ENCODE assay signal across 1 cellular context in the genomic region with DNA sequence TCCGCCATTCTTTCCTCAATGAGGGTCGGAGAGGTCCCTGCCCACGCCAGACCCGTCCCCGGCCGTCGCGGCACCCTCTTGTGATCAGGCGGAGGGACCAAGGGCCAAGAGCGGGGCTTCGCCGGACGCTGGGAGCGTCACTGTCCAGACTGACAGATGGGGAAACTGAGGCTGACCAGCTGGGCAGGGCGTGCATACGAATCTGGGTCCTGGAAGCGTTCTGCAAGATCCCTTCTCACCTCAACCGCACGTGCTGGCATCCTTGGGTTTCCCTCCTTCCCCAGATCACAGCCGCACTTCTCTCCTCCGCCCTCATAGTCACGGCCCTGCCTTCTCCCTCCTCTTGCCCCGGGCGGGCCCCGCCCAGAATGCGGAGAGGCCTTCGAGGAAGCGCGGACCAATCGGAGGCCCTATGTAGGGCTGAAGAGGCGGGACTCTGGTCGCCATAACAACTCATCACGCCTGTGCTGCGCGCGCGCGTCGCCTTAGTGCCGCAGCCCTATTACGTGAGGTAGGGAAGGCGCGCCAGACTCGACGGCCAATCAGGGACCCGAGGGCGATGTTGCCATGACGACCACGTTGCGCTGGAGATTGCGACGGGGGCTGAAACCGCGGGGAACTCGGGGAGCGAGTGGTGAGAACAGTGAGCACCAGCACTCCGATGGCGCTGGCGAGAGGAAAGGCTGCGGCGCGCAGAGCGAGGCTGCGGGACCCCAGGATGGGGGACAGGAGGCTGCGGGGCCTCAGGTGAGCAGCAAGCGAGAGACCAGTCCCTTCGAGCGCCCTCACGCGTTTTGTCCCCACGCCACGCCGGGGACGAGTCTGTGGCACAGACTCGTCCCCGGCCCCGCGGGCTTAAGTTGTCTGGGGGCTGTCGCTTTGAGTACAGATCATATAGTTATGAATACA.
TF ChIP-seq lines count a peak whose summit lies in the region.

No MANE protein-coding gene starts in this region.

TF ChIP-seq in GM12878, 131 proteins besides CTCF, POLR2A, EP300 and RAD21 (continued from another document and continues in another):
- TF ChIP-seq, protein P1, sequence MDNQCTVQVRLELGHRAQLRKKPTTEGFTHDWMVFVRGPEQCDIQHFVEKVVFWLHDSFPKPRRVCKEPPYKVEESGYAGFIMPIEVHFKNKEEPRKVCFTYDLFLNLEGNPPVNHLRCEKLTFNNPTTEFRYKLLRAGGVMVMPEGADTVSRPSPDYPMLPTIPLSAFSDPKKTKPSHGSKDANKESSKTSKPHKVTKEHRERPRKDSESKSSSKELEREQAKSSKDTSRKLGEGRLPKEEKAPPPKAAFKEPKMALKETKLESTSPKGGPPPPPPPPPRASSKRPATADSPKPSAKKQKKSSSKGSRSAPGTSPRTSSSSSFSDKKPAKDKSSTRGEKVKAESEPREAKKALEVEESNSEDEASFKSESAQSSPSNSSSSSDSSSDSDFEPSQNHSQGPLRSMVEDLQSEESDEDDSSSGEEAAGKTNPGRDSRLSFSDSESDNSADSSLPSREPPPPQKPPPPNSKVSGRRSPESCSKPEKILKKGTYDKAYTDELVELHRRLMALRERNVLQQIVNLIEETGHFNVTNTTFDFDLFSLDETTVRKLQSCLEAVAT (IDR thresholded peaks at IDR 0.05): no peak
- TF ChIP-seq RBBP5 (conservative IDR thresholded peaks at IDR 0.05) (no peak), NBN (IDR thresholded peaks at IDR 0.05) (no peak), KDM1A (IDR thresholded peaks at IDR 0.05; ENCODE audit: borderline replicate concordance) (no peak), IKZF2 (IDR thresholded peaks at IDR 0.05) (no peak), MYC (IDR thresholded peaks at IDR 0.05; ENCODE audit: insufficient read depth, insufficient read length, insufficient replicate concordance, low read length, severe bottlenecking) (no peak), HDAC6 (IDR thresholded peaks at IDR 0.05; ENCODE audit: unreplicated experiment) (no peak), STAT1 (conservative IDR thresholded peaks at IDR 0.05) (peak; percentile 86; the same call in 1 of the 2 replicates), FOS (IDR thresholded peaks at IDR 0.05; ENCODE audit: borderline replicate concordance, extremely low read depth, insufficient read length) (no peak), NRF1 (conservative IDR thresholded peaks at IDR 0.05; ENCODE audit: low read depth, low read length) (peak; percentile 68), HCFC1 (IDR thresholded peaks at IDR 0.05; ENCODE audit: low read length) (peak; percentile 57), SP1 (IDR thresholded peaks at IDR 0.05; ENCODE audit: low read depth, low read length) (peak; percentile 82), CEBPB (IDR thresholded peaks at IDR 0.05; ENCODE audit: borderline replicate concordance in 1 of 2, low read depth in 2 of 2, low read length in 2 of 2) (peak in 1 of 2 experiments; percentile 33; a peak in 1 of 4 replicates), ZNF207 (IDR thresholded peaks at IDR 0.05; ENCODE audit: borderline replicate concordance) (peak; percentile 64; the same call in 1 of the 2 replicates), BHLHE40 (IDR thresholded peaks at IDR 0.05; ENCODE audit: borderline replicate concordance in 1 of 2, low read depth in 2 of 2, low read length in 1 of 2) (peak; percentile 71 to 89; a peak in 3 of 4 replicates), TBL1XR1 (IDR thresholded peaks at IDR 0.05; ENCODE audit: low read depth, low read length) (no peak; the same call in 1 of the 2 replicates), TARDBP (IDR thresholded peaks at IDR 0.05; ENCODE audit: borderline replicate concordance) (no peak), ZBED1 (IDR thresholded peaks at IDR 0.05; ENCODE audit: borderline replicate concordance) (no peak), CHD2 (IDR thresholded peaks at IDR 0.05; ENCODE audit: borderline replicate concordance, low read depth, low read length) (peak; percentile 86), PAX8 (IDR thresholded peaks at IDR 0.05) (no peak), POLR2AphosphoS2 (IDR thresholded peaks at IDR 0.05; ENCODE audit: low read depth, low read length) (peak; percentile 58; the same call in 1 of the 2 replicates), CHD4 (IDR thresholded peaks at IDR 0.05) (no peak), ESRRA (IDR thresholded peaks at IDR 0.05; ENCODE audit: low read length) (no peak), MYB (IDR thresholded peaks at IDR 0.05; ENCODE audit: borderline replicate concordance, low read depth, low read length) (no peak), CREM (IDR thresholded peaks at IDR 0.05; ENCODE audit: low read depth) (peak; percentile 85), JUND (IDR thresholded peaks at IDR 0.05; ENCODE audit: low read depth, low read length) (no peak), POLR2AphosphoS5 (IDR thresholded peaks at IDR 0.05; ENCODE audit: low read length) (peak; percentile 84), ZZZ3 (IDR thresholded peaks at IDR 0.05; ENCODE audit: control insufficient read depth, insufficient read length, low read depth) (no peak), IKZF1 (conservative IDR thresholded peaks at IDR 0.05) (peak; percentile 45; the same call in 1 of the 2 replicates), RCOR1 (conservative IDR thresholded peaks at IDR 0.05; ENCODE audit: low read depth, low read length) (no peak), CREB1 (IDR thresholded peaks at IDR 0.05; ENCODE audit: low read depth) (peak; percentile 94), CHD1 (IDR thresholded peaks at IDR 0.05; ENCODE audit: low read depth, low read length) (no peak)
- TF ChIP-seq, protein P2, sequence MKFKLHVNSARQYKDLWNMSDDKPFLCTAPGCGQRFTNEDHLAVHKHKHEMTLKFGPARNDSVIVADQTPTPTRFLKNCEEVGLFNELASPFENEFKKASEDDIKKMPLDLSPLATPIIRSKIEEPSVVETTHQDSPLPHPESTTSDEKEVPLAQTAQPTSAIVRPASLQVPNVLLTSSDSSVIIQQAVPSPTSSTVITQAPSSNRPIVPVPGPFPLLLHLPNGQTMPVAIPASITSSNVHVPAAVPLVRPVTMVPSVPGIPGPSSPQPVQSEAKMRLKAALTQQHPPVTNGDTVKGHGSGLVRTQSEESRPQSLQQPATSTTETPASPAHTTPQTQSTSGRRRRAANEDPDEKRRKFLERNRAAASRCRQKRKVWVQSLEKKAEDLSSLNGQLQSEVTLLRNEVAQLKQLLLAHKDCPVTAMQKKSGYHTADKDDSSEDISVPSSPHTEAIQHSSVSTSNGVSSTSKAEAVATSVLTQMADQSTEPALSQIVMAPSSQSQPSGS (IDR thresholded peaks at IDR 0.05; ENCODE audit: low read length): no peak
- TF ChIP-seq, protein P3, sequence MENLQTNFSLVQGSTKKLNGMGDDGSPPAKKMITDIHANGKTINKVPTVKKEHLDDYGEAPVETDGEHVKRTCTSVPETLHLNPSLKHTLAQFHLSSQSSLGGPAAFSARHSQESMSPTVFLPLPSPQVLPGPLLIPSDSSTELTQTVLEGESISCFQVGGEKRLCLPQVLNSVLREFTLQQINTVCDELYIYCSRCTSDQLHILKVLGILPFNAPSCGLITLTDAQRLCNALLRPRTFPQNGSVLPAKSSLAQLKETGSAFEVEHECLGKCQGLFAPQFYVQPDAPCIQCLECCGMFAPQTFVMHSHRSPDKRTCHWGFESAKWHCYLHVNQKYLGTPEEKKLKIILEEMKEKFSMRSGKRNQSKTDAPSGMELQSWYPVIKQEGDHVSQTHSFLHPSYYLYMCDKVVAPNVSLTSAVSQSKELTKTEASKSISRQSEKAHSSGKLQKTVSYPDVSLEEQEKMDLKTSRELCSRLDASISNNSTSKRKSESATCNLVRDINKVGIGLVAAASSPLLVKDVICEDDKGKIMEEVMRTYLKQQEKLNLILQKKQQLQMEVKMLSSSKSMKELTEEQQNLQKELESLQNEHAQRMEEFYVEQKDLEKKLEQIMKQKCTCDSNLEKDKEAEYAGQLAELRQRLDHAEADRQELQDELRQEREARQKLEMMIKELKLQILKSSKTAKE (IDR thresholded peaks at IDR 0.05; ENCODE audit: low read depth, poor library complexity, severe bottlenecking): no peak
- TF ChIP-seq, protein P4, sequence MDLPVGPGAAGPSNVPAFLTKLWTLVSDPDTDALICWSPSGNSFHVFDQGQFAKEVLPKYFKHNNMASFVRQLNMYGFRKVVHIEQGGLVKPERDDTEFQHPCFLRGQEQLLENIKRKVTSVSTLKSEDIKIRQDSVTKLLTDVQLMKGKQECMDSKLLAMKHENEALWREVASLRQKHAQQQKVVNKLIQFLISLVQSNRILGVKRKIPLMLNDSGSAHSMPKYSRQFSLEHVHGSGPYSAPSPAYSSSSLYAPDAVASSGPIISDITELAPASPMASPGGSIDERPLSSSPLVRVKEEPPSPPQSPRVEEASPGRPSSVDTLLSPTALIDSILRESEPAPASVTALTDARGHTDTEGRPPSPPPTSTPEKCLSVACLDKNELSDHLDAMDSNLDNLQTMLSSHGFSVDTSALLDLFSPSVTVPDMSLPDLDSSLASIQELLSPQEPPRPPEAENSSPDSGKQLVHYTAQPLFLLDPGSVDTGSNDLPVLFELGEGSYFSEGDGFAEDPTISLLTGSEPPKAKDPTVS (IDR thresholded peaks at IDR 0.05; ENCODE audit: low read depth, low read length): no peak
- TF ChIP-seq, protein P5, sequence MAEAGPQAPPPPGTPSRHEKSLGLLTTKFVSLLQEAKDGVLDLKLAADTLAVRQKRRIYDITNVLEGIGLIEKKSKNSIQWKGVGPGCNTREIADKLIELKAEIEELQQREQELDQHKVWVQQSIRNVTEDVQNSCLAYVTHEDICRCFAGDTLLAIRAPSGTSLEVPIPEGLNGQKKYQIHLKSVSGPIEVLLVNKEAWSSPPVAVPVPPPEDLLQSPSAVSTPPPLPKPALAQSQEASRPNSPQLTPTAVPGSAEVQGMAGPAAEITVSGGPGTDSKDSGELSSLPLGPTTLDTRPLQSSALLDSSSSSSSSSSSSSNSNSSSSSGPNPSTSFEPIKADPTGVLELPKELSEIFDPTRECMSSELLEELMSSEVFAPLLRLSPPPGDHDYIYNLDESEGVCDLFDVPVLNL (IDR thresholded peaks at IDR 0.05; ENCODE audit: low read depth, low read length): peak; percentile 51
- TF ChIP-seq, protein P6, sequence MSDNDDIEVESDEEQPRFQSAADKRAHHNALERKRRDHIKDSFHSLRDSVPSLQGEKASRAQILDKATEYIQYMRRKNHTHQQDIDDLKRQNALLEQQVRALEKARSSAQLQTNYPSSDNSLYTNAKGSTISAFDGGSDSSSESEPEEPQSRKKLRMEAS (IDR thresholded peaks at IDR 0.05; ENCODE audit: low read depth, low read length): no peak; the same call in 1 of the 2 replicates
- TF ChIP-seq, protein P7, sequence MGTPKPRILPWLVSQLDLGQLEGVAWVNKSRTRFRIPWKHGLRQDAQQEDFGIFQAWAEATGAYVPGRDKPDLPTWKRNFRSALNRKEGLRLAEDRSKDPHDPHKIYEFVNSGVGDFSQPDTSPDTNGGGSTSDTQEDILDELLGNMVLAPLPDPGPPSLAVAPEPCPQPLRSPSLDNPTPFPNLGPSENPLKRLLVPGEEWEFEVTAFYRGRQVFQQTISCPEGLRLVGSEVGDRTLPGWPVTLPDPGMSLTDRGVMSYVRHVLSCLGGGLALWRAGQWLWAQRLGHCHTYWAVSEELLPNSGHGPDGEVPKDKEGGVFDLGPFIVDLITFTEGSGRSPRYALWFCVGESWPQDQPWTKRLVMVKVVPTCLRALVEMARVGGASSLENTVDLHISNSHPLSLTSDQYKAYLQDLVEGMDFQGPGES (IDR thresholded peaks at IDR 0.05): peak; percentile 82
- TF ChIP-seq, protein P8, sequence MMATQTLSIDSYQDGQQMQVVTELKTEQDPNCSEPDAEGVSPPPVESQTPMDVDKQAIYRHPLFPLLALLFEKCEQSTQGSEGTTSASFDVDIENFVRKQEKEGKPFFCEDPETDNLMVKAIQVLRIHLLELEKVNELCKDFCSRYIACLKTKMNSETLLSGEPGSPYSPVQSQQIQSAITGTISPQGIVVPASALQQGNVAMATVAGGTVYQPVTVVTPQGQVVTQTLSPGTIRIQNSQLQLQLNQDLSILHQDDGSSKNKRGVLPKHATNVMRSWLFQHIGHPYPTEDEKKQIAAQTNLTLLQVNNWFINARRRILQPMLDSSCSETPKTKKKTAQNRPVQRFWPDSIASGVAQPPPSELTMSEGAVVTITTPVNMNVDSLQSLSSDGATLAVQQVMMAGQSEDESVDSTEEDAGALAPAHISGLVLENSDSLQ (IDR thresholded peaks at IDR 0.05): peak; percentile 73
- TF ChIP-seq, protein P9, sequence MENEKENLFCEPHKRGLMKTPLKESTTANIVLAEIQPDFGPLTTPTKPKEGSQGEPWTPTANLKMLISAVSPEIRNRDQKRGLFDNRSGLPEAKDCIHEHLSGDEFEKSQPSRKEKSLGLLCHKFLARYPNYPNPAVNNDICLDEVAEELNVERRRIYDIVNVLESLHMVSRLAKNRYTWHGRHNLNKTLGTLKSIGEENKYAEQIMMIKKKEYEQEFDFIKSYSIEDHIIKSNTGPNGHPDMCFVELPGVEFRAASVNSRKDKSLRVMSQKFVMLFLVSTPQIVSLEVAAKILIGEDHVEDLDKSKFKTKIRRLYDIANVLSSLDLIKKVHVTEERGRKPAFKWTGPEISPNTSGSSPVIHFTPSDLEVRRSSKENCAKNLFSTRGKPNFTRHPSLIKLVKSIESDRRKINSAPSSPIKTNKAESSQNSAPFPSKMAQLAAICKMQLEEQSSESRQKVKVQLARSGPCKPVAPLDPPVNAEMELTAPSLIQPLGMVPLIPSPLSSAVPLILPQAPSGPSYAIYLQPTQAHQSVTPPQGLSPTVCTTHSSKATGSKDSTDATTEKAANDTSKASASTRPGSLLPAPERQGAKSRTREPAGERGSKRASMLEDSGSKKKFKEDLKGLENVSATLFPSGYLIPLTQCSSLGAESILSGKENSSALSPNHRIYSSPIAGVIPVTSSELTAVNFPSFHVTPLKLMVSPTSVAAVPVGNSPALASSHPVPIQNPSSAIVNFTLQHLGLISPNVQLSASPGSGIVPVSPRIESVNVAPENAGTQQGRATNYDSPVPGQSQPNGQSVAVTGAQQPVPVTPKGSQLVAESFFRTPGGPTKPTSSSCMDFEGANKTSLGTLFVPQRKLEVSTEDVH (IDR thresholded peaks at IDR 0.05; ENCODE audit: low read depth, partially characterized antibody): peak; percentile 26
- TF ChIP-seq, protein P10, sequence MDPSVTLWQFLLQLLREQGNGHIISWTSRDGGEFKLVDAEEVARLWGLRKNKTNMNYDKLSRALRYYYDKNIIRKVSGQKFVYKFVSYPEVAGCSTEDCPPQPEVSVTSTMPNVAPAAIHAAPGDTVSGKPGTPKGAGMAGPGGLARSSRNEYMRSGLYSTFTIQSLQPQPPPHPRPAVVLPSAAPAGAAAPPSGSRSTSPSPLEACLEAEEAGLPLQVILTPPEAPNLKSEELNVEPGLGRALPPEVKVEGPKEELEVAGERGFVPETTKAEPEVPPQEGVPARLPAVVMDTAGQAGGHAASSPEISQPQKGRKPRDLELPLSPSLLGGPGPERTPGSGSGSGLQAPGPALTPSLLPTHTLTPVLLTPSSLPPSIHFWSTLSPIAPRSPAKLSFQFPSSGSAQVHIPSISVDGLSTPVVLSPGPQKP (IDR thresholded peaks at IDR 0.05; ENCODE audit: low read depth, low read length): no peak
- TF ChIP-seq, protein P11, sequence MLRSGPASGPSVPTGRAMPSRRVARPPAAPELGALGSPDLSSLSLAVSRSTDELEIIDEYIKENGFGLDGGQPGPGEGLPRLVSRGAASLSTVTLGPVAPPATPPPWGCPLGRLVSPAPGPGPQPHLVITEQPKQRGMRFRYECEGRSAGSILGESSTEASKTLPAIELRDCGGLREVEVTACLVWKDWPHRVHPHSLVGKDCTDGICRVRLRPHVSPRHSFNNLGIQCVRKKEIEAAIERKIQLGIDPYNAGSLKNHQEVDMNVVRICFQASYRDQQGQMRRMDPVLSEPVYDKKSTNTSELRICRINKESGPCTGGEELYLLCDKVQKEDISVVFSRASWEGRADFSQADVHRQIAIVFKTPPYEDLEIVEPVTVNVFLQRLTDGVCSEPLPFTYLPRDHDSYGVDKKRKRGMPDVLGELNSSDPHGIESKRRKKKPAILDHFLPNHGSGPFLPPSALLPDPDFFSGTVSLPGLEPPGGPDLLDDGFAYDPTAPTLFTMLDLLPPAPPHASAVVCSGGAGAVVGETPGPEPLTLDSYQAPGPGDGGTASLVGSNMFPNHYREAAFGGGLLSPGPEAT (IDR thresholded peaks at IDR 0.05; ENCODE audit: low read depth): no peak
